ENCODE assay signal across 21 cellular contexts in genomic region chr4:2802618-2803531, GRCh38. TPM values are rescaled to one million over a fixed set of nuclear protein-coding genes. Genes with fewer than 3 reads are reported as not detected.
A peak's percentile ranks its signal among the peaks of the same experiment; 100 is the strongest.
DNase-seq lines count a peak whose midpoint lies in the region; ATAC-seq and TF ChIP-seq lines count a peak whose summit lies in the region.
"Had no signal": no experiment of that assay in that cellular context is flagged by ENCODE, and none has a peak within 500 bp of the region (broad histone marks: within the 10 kb centered on the region; RNA-seq: fewer than 3 reads in every experiment).

No MANE protein-coding gene starts in this region.

- H3K27ac ChIP-seq in epithelial cell of prostate (peak overlapping the region; percentile 44), lower lobe of right lung (peak overlapping the region; percentile 87), tibial nerve (peak overlapping the region in 3 of 4 donors; percentile 63 to 77 (median 71))
- H3K27ac ChIP-seq: neural progenitor cell had no signal

- intact Hi-C loops in activated CD4-positive, alpha-beta T cell treated with anti-CD3 and anti-CD28 coated beads for 36 hours (cut with DNase I, micrococcal nuclease) = no loop called here
- intact Hi-C loops in lower lobe of right lung (cut with DNase I) = no loop called here

- DNase-seq in activated CD4-positive, alpha-beta T cell treated with anti-CD3 and anti-CD28 coated beads for 36 hours = peak; percentile 2
- DNase-seq in activated CD4-positive, alpha-beta T cell treated with anti-CD3 and anti-CD28 coated beads for 4 hours = no peak
- no peak for DNase-seq in epithelial cell of prostate (ENCODE audit: low read depth, low spot score)
- DNase-seq in lower lobe of right lung = peak; percentile 41
- no peak for DNase-seq in tibial nerve (ENCODE audit: low spot score in 2 of 2)
- DNase-seq in iPS-NIHi7 (ENCODE audit: extremely low spot score) = no peak
- DNase-seq in iPS-NIHi11 (ENCODE audit: low spot score) = no peak
- DNase-seq: 8988T; activated CD4-positive, alpha-beta T cell treated with anti-CD3 and anti-CD28 coated beads, Interleukin-2, amount 50 U/mL, for 48 hours; activated T-cell treated with anti-CD3 and anti-CD28 coated beads, Interleukin-2, amount 50 U/mL, for 24 hours; effector CD8-positive, alpha-beta T cell; HFFc6; NCI-H2029 treated with DMSO at 0.1 percent for 48 hours; OCI-M1; stimulated activated CD4-positive, alpha-beta T cell treated with anti-CD3 and anti-CD28 coated beads, Interleukin-4, amount 100 ng/mL, for 4 hours had no signal

- no peak for TF ChIP-seq CTCF in lower lobe of right lung (IDR thresholded peaks at IDR 0.05)
- TF ChIP-seq CTCF in tibial nerve (IDR thresholded peaks at IDR 0.05) = no peak

- H3K4me1 Mint-ChIP-seq in activated CD4-positive, alpha-beta T cell treated with anti-CD3 and anti-CD28 coated beads for 36 hours = peaks cover 36% of the 10 kb centered on the region

- H3K36me3 ChIP-seq in lower lobe of right lung (no peaks in the 10 kb centered on the region), tibial nerve (peaks cover 0 to 3% (median 0%) of the 10 kb centered on the region in 3 donors)
- H3K36me3 ChIP-seq: cardiac muscle cell, neural progenitor cell, thyroid gland had no signal

- H3K4me3 ChIP-seq in lower lobe of right lung (no peak overlapping the region), tibial nerve (no peak overlapping the region)
- H3K4me3 ChIP-seq: cardiac muscle cell, neural progenitor cell, thyroid gland had no signal

- H3K27me3 Mint-ChIP-seq in activated CD4-positive, alpha-beta T cell treated with anti-CD3 and anti-CD28 coated beads for 36 hours = no peaks in the 10 kb centered on the region
- H3K27me3 Mint-ChIP-seq: activated T-cell treated with anti-CD3 and anti-CD28 coated beads, Interleukin-2, amount 50 U/mL, for 24 hours; CD4-positive, alpha-beta memory T cell had no signal

- POLR2A ChIA-PET in activated CD4-positive, alpha-beta T cell treated with anti-CD3 and anti-CD28 coated beads for 36 hours (lab: Charles Lee) = interaction anchor here (0.5 kb wide), 1 partner anchor 251 kb away, joined by 3 read pairs; no protein-coding TSS in a partner anchor

- H3K9me3 ChIP-seq in lower lobe of right lung (no peaks in the 10 kb centered on the region), tibial nerve (no peaks in the 10 kb centered on the region)
- H3K9me3 ChIP-seq: thyroid gland had no signal

- ATAC-seq in activated CD4-positive, alpha-beta T cell treated with anti-CD3 and anti-CD28 coated beads for 36 hours = no peak
- ATAC-seq in lower lobe of right lung (no peak), HG02763 (IDR thresholded peaks at IDR 0.05; ENCODE audit: unreplicated experiment) (no peak)
- ATAC-seq: sciatic nerve had no signal

- H3K9me3 Mint-ChIP-seq in activated CD4-positive, alpha-beta T cell treated with anti-CD3 and anti-CD28 coated beads for 36 hours (ENCODE audit: low read depth) = no peaks in the 10 kb centered on the region
- H3K9me3 Mint-ChIP-seq: activated T-cell treated with anti-CD3 and anti-CD28 coated beads, Interleukin-2, amount 50 U/mL, for 24 hours; CD4-positive, alpha-beta memory T cell; HFFc6; neural progenitor cell had no signal

- TF ChIP-seq POLR2A in tibial nerve (IDR thresholded peaks at IDR 0.05) = no peak

- 69 to 78% methylated on average over 26 of the region's 27 CpGs for WGBS in tibial nerve, 2 donors

- H3K27me3 ChIP-seq in lower lobe of right lung (ENCODE audit: low read depth) (no peaks in the 10 kb centered on the region), tibial nerve (no peaks in the 10 kb centered on the region)
- H3K27me3 ChIP-seq: cardiac muscle cell, neural progenitor cell, thyroid gland had no signal

- H3K4me3 Mint-ChIP-seq in activated CD4-positive, alpha-beta T cell treated with anti-CD3 and anti-CD28 coated beads for 36 hours = no peak overlapping the region
- H3K4me3 Mint-ChIP-seq: activated T-cell treated with anti-CD3 and anti-CD28 coated beads, Interleukin-2, amount 50 U/mL, for 24 hours; HFFc6; neural progenitor cell had no signal

- CTCF ChIA-PET in activated CD4-positive, alpha-beta T cell treated with anti-CD3 and anti-CD28 coated beads for 36 hours (lab: Charles Lee) = interaction anchor here (0.6 kb wide), 2 partner anchors 38 to 337 kb away, joined by 3 read pairs; no protein-coding TSS in a partner anchor

- H3K4me1 ChIP-seq in lower lobe of right lung (peaks cover 96% of the 10 kb centered on the region), tibial nerve (peaks cover 6 to 97% (median 96%) of the 10 kb centered on the region in 4 donors)

- H3K27ac Mint-ChIP-seq in activated CD4-positive, alpha-beta T cell treated with anti-CD3 and anti-CD28 coated beads for 36 hours = no peak overlapping the region
- H3K27ac Mint-ChIP-seq: activated T-cell treated with anti-CD3 and anti-CD28 coated beads, Interleukin-2, amount 50 U/mL, for 24 hours; HFFc6; neural progenitor cell had no signal

- H3K36me3 Mint-ChIP-seq in activated CD4-positive, alpha-beta T cell treated with anti-CD3 and anti-CD28 coated beads for 36 hours (ENCODE audit: low read depth) = peaks cover 2% of the 10 kb centered on the region
- H3K36me3 Mint-ChIP-seq: CD4-positive, alpha-beta memory T cell; neural progenitor cell had no signal

- no peak for TF ChIP-seq EP300 in tibial nerve (IDR thresholded peaks at IDR 0.05)

RNA-seq across cellular contexts. Expression of gene SH3BP2, which starts 10.0 kb away (rescaled TPM):
- 10 to 100 TPM; 63.3 to 68.3 TPM for total RNA-seq in activated CD4-positive, alpha-beta T cell treated with anti-CD3 and anti-CD28 coated beads for 36 hours
- total RNA-seq in lower lobe of right lung (102 TPM), tibial nerve (100 to 1,000 TPM in 1 of 4 donors, 10 to 100 TPM in 3; 70.5 to 161 (median 77.8) TPM)

RNA-seq across cellular contexts. Expression of gene ADD1, which starts 40.8 kb away (rescaled TPM):
- total RNA-seq in activated CD4-positive, alpha-beta T cell treated with anti-CD3 and anti-CD28 coated beads for 36 hours = 100 to 1,000 TPM; 196 to 206 TPM
- 279 TPM for total RNA-seq in lower lobe of right lung
- total RNA-seq in tibial nerve = 100 to 1,000 TPM; 270 to 449 (median 327) TPM

RNA-seq across cellular contexts. Expression of gene TNIP2, which starts 46.7 kb away (rescaled TPM):
- total RNA-seq in activated CD4-positive, alpha-beta T cell treated with anti-CD3 and anti-CD28 coated beads for 36 hours = 10 to 100 TPM; 50.6 to 59.4 TPM
- total RNA-seq in lower lobe of right lung (36.7 TPM), tibial nerve (100 to 1,000 TPM in 1 of 4 donors, 10 to 100 TPM in 3; 78.3 to 110 (median 89.3) TPM)

Comparison
In these comparisons a context has a peak if more than half of its experiments do, and no peak if none do; other contexts are left out.
1. DNase-seq: peak in activated CD4-positive, alpha-beta T cell treated with anti-CD3 and anti-CD28 coated beads for 36 hours (single experiment) and lower lobe of right lung (single experiment); none in activated CD4-positive, alpha-beta T cell treated with anti-CD3 and anti-CD28 coated beads for 4 hours (0 of 2), epithelial cell of prostate (single experiment), tibial nerve (0 of 2), iPS-NIHi7 (single experiment) and iPS-NIHi11 (single experiment).
2. Peak in every context shown above with its lines, with median percentiles within 50 percentile points of each other: H3K27ac ChIP-seq.